Comparison of ENCODE assay signal across 2 cellular contexts in the genomic region with DNA sequence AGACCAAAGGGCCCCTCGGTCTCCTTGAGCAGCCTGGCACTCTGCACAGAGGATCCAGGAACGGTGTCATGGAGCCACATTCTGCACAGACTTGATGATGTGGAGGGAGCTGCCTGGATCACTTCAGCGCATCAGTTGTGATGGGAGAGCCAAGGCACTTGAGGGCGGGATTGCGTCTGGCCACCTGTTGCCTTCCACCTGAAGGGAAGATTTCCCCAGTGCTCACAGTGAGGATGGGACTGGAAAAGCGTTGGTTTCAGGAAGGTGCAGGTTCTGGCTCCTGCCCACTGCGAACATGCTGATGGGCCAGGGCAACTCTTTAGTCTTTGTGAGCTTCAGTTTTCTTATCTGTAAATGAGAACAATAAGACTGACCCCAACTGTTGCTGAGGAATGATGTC.
TF ChIP-seq lines count a peak whose summit lies in the region.

No MANE protein-coding gene starts in this region.

TF ChIP-seq in GM12891, 5 proteins besides CTCF, POLR2A, EP300 and RAD21 (continued from another document):
- no peak; the same call in 1 of the 2 replicates for TF ChIP-seq POLR2AphosphoS5 (IDR thresholded peaks at IDR 0.05; ENCODE audit: low read depth, low read length)

TF ChIP-seq in GM23338, 12 proteins besides CTCF, POLR2A, EP300 and RAD21 (continued from another document):
- no peak for TF ChIP-seq POLR2AphosphoS5 (IDR thresholded peaks at IDR 0.05; ENCODE audit: low read depth)
- TF ChIP-seq, protein P1, sequence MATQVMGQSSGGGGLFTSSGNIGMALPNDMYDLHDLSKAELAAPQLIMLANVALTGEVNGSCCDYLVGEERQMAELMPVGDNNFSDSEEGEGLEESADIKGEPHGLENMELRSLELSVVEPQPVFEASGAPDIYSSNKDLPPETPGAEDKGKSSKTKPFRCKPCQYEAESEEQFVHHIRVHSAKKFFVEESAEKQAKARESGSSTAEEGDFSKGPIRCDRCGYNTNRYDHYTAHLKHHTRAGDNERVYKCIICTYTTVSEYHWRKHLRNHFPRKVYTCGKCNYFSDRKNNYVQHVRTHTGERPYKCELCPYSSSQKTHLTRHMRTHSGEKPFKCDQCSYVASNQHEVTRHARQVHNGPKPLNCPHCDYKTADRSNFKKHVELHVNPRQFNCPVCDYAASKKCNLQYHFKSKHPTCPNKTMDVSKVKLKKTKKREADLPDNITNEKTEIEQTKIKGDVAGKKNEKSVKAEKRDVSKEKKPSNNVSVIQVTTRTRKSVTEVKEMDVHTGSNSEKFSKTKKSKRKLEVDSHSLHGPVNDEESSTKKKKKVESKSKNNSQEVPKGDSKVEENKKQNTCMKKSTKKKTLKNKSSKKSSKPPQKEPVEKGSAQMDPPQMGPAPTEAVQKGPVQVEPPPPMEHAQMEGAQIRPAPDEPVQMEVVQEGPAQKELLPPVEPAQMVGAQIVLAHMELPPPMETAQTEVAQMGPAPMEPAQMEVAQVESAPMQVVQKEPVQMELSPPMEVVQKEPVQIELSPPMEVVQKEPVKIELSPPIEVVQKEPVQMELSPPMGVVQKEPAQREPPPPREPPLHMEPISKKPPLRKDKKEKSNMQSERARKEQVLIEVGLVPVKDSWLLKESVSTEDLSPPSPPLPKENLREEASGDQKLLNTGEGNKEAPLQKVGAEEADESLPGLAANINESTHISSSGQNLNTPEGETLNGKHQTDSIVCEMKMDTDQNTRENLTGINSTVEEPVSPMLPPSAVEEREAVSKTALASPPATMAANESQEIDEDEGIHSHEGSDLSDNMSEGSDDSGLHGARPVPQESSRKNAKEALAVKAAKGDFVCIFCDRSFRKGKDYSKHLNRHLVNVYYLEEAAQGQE (IDR thresholded peaks at IDR 0.05; ENCODE audit: unreplicated experiment) = no peak
- TF ChIP-seq EZH2phosphoT487 (IDR thresholded peaks at IDR 0.05; ENCODE audit: unreplicated experiment) = no peak
- TF ChIP-seq ZNF114 (CRISPR knock-in tag; IDR thresholded peaks at IDR 0.05) = no peak
- TF ChIP-seq NANOG (IDR thresholded peaks at IDR 0.05; ENCODE audit: borderline replicate concordance) = no peak
- TF ChIP-seq, protein P2, sequence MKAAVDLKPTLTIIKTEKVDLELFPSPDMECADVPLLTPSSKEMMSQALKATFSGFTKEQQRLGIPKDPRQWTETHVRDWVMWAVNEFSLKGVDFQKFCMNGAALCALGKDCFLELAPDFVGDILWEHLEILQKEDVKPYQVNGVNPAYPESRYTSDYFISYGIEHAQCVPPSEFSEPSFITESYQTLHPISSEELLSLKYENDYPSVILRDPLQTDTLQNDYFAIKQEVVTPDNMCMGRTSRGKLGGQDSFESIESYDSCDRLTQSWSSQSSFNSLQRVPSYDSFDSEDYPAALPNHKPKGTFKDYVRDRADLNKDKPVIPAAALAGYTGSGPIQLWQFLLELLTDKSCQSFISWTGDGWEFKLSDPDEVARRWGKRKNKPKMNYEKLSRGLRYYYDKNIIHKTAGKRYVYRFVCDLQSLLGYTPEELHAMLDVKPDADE (IDR thresholded peaks at IDR 0.05) = no peak
- TF ChIP-seq, protein P3, sequence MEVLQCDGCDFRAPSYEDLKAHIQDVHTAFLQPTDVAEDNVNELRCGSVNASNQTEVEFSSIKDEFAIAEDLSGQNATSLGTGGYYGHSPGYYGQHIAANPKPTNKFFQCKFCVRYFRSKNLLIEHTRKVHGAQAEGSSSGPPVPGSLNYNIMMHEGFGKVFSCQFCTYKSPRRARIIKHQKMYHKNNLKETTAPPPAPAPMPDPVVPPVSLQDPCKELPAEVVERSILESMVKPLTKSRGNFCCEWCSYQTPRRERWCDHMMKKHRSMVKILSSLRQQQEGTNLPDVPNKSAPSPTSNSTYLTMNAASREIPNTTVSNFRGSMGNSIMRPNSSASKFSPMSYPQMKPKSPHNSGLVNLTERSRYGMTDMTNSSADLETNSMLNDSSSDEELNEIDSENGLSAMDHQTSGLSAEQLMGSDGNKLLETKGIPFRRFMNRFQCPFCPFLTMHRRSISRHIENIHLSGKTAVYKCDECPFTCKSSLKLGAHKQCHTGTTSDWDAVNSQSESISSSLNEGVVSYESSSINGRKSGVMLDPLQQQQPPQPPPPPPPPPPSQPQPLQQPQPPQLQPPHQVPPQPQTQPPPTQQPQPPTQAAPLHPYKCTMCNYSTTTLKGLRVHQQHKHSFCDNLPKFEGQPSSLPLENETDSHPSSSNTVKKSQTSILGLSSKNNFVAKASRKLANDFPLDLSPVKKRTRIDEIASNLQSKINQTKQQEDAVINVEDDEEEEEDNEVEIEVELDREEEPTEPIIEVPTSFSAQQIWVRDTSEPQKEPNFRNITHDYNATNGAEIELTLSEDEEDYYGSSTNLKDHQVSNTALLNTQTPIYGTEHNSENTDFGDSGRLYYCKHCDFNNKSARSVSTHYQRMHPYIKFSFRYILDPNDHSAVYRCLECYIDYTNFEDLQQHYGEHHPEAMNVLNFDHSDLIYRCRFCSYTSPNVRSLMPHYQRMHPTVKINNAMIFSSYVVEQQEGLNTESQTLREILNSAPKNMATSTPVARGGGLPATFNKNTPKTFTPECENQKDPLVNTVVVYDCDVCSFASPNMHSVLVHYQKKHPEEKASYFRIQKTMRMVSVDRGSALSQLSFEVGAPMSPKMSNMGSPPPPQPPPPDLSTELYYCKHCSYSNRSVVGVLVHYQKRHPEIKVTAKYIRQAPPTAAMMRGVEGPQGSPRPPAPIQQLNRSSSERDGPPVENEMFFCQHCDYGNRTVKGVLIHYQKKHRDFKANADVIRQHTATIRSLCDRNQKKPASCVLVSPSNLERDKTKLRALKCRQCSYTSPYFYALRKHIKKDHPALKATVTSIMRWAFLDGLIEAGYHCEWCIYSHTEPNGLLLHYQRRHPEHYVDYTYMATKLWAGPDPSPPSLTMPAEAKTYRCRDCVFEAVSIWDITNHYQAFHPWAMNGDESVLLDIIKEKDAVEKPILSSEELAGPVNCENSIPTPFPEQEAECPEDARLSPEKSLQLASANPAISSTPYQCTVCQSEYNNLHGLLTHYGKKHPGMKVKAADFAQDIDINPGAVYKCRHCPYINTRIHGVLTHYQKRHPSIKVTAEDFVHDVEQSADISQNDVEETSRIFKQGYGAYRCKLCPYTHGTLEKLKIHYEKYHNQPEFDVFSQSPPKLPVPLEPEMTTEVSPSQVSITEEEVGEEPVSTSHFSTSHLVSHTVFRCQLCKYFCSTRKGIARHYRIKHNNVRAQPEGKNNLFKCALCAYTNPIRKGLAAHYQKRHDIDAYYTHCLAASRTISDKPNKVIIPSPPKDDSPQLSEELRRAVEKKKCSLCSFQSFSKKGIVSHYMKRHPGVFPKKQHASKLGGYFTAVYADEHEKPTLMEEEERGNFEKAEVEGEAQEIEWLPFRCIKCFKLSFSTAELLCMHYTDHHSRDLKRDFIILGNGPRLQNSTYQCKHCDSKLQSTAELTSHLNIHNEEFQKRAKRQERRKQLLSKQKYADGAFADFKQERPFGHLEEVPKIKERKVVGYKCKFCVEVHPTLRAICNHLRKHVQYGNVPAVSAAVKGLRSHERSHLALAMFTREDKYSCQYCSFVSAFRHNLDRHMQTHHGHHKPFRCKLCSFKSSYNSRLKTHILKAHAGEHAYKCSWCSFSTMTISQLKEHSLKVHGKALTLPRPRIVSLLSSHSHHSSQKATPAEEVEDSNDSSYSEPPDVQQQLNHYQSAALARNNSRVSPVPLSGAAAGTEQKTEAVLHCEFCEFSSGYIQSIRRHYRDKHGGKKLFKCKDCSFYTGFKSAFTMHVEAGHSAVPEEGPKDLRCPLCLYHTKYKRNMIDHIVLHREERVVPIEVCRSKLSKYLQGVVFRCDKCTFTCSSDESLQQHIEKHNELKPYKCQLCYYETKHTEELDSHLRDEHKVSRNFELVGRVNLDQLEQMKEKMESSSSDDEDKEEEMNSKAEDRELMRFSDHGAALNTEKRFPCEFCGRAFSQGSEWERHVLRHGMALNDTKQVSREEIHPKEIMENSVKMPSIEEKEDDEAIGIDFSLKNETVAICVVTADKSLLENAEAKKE (CRISPR knock-in tag; IDR thresholded peaks at IDR 0.05) = no peak
